In genomic region chr3:71392277-71392676, GRCh38 we compare ENCODE assay signal across 9 cellular contexts.
A peak's percentile ranks its signal among the peaks of the same experiment; 100 is the strongest.
DNase-seq lines count a peak whose midpoint lies in the region; ATAC-seq, FAIRE-seq and TF ChIP-seq lines count a peak whose summit lies in the region.
"Had no signal": no experiment of that assay in that cellular context is flagged by ENCODE, and none has a peak within 500 bp of the region (broad histone marks: within the 10 kb centered on the region; RNA-seq: fewer than 3 reads in every experiment).

No MANE protein-coding gene starts in this region.

- H3K4me3 ChIP-seq in K562 (no peak overlapping the region), left ventricle myocardium inferior (no peak overlapping the region), gastrocnemius medialis (no peak overlapping the region)

- CTCF ChIA-PET in K562 (lab: Yijun Ruan, JAX; ENCODE audit: low intra/inter-chr PET ratio): no interaction called here

- TF ChIP-seq EP300 in K562 (IDR thresholded peaks at IDR 0.05; ENCODE audit: low read length): no peak

- intact Hi-C loops in K562 (cut with micrococcal nuclease): loop anchor here (10.0 kb wide), 1 partner anchor 147 kb away; no protein-coding TSS in a partner anchor
- intact Hi-C loops in left ventricle myocardium inferior (cut with micrococcal nuclease): loop anchor here (10.0 kb wide), 1 partner anchor 193 kb away; the partner anchor contains the start of gene FOXP1
- intact Hi-C loops in gastrocnemius medialis (cut with DNase I; ENCODE audit: low total_unique reads): loop anchor here (10.0 kb wide), 2 partner anchors 327 to 387 kb away; no protein-coding TSS in a partner anchor

- H3K9me3 ChIP-seq in K562 (replicated peaks; ENCODE audit: control insufficient read depth, insufficient read depth, low read depth, low read length) (no peaks in the 10 kb centered on the region), left ventricle myocardium inferior (replicated peaks) (no peaks in the 10 kb centered on the region), gastrocnemius medialis (no peaks in the 10 kb centered on the region)

- TF ChIP-seq POLR2A in K562 (conservative IDR thresholded peaks at IDR 0.05): no peak
- no peak for TF ChIP-seq POLR2A in gastrocnemius medialis (IDR thresholded peaks at IDR 0.05)

- no peaks in the 10 kb centered on the region for H3K9me1 ChIP-seq in K562 (ENCODE audit: control insufficient read depth, insufficient read depth, low read length)

- DNase-seq in GM18507 (ENCODE audit: extremely low spot score, insufficient read length, low read depth): no peak
- no peak for DNase-seq in K562 (ENCODE audit: extremely low read depth in 1 of 4, low spot score in 3 of 4)
- DNase-seq in left ventricle myocardium inferior: no peak
- no peak for DNase-seq in gastrocnemius medialis
- no peak for DNase-seq in retina
- no peak for DNase-seq in omental fat pad (ENCODE audit: low spot score)
- DNase-seq: NCI-H69 had no signal

- POLR2A ChIA-PET in K562 (lab: Yijun Ruan, JAX): interaction anchor here (1.2 kb wide), 1 partner anchor 18 kb away, joined by 3 read pairs; no protein-coding TSS in a partner anchor

- WGBS in K562 (ENCODE audit: insufficient coverage, low coverage, missing lambda C conversion rate): 14% methylated on average over 3 of the region's 3 CpGs

- no TSS peak for BruUV-seq in K562 (replicated peaks; lab: Mats Ljungman, UMichigan)

- no peak overlapping the region for H3K4me2 ChIP-seq in K562 (ENCODE audit: insufficient read depth, low read length)

- no peak for TF ChIP-seq RAD21 in K562 (CRISPR knock-in tag; conservative IDR thresholded peaks at IDR 0.05 in 1 of 2, IDR thresholded peaks at IDR 0.05 in 1 of 2)

- FAIRE-seq in GM18507 (lab: Jason Lieb, UNC) (peak; percentile 93), K562 (lab: Jason Lieb, UNC) (no peak)

- H3K36me3 ChIP-seq in K562 (ENCODE audit: control insufficient read depth, insufficient read depth, low read length) (no peaks in the 10 kb centered on the region), left ventricle myocardium inferior (no peaks in the 10 kb centered on the region), gastrocnemius medialis (no peaks in the 10 kb centered on the region)

- ATAC-seq in GM21526 (IDR thresholded peaks at IDR 0.05; ENCODE audit: low FRiP score, unreplicated experiment) (peak; percentile 77), HG03460 (IDR thresholded peaks at IDR 0.05; ENCODE audit: unreplicated experiment) (peak; percentile 76), K562 (no peak), gastrocnemius medialis (no peak), omental fat pad (ENCODE audit: low FRiP score) (no peak)

- 0 out of 2 replicates have a peak overlapping the region, but pooled peaks have one; percentile 38 for H2AFZ ChIP-seq in K562 (ENCODE audit: low read depth, low read length)

- peak overlapping the region in 1 of 2 experiments; percentile 5; a peak in 1 of 4 replicates for H3K9ac ChIP-seq in K562 (ENCODE audit: insufficient read depth in 1 of 2, low read depth in 2 of 2, low read length in 2 of 2)

- no peaks in the 10 kb centered on the region for H3K27me3 ChIP-seq in K562 (ENCODE audit: control insufficient read depth in 2 of 2, insufficient read depth in 2 of 2, low read length in 2 of 2)
- H3K27me3 ChIP-seq in left ventricle myocardium inferior (ENCODE audit: low read depth): no peaks in the 10 kb centered on the region
- H3K27me3 ChIP-seq in gastrocnemius medialis: no peaks in the 10 kb centered on the region

- no peaks in the 10 kb centered on the region for H4K20me1 ChIP-seq in K562 (replicated peaks; ENCODE audit: control insufficient read depth, insufficient read depth, low read length)

- no peaks in the 10 kb centered on the region; the same call in 1 of the 3 replicates for H3K79me2 ChIP-seq in K562 (ENCODE audit: control insufficient read depth, insufficient read depth, low read length)

- in situ Hi-C loops in K562 (cut with MboI): no loop called here
- in situ Hi-C loops in gastrocnemius medialis (cut with MboI; ENCODE audit: low sequenced_read_pairs in 4 of 4): no loop called here

- peak overlapping the region; percentile 24; the same call in 1 of the 3 replicates for H3K27ac ChIP-seq in K562 (ENCODE audit: extremely low read depth, low read depth, low read length)
- no peak overlapping the region for H3K27ac ChIP-seq in left ventricle myocardium inferior (replicated peaks)
- no peak overlapping the region for H3K27ac ChIP-seq in gastrocnemius medialis

- TF ChIP-seq CTCF in K562 (IDR thresholded peaks at IDR 0.05 in 2 of 3, conservative IDR thresholded peaks at IDR 0.05 in 1 of 3; ENCODE audit: insufficient read depth in 2 of 3, low read depth in 1 of 3, low read length in 3 of 3): no peak
- no peak for TF ChIP-seq CTCF in left ventricle myocardium inferior (IDR thresholded peaks at IDR 0.05; ENCODE audit: borderline replicate concordance)
- TF ChIP-seq CTCF in gastrocnemius medialis (IDR thresholded peaks at IDR 0.05 in 4 of 5, conservative IDR thresholded peaks at IDR 0.05 in 1 of 5): no peak
- TF ChIP-seq CTCF in omental fat pad (IDR thresholded peaks at IDR 0.05): no peak

- peaks cover 4 to 43% of the 10 kb centered on the region in 2 experiments; a peak in 4 of 5 replicates for H3K4me1 ChIP-seq in K562 (replicated peaks in 1 of 2; ENCODE audit: control insufficient read depth in 2 of 2, insufficient read depth in 2 of 2, low read length in 2 of 2)
- peaks cover 46% of the 10 kb centered on the region for H3K4me1 ChIP-seq in left ventricle myocardium inferior
- peaks cover 20 to 22% of the 10 kb centered on the region in 2 donors for H3K4me1 ChIP-seq in gastrocnemius medialis

TF ChIP-seq in K562, 482 proteins besides CTCF, POLR2A, EP300 and RAD21 (continues in another document):
- TF ChIP-seq ZNF316 (IDR thresholded peaks at IDR 0.05): peak; percentile 93
- TF ChIP-seq C11orf30 (IDR thresholded peaks at IDR 0.05; ENCODE audit: low read depth): peak; percentile 92
- TF ChIP-seq RFX1 (IDR thresholded peaks at IDR 0.05): peak; percentile 21; the same call in 1 of the 2 replicates
- no peak for TF ChIP-seq TRIM25 (IDR thresholded peaks at IDR 0.05; ENCODE audit: borderline replicate concordance)
- TF ChIP-seq CEBPZ (IDR thresholded peaks at IDR 0.05; ENCODE audit: borderline replicate concordance, low read depth, low read length): no peak
- no peak for TF ChIP-seq KLF13 (tag; IDR thresholded peaks at IDR 0.05; ENCODE audit: borderline replicate concordance, low read depth)
- TF ChIP-seq MAFF (IDR thresholded peaks at IDR 0.05; ENCODE audit: low read length): peak; percentile 75
- TF ChIP-seq, protein P1, sequence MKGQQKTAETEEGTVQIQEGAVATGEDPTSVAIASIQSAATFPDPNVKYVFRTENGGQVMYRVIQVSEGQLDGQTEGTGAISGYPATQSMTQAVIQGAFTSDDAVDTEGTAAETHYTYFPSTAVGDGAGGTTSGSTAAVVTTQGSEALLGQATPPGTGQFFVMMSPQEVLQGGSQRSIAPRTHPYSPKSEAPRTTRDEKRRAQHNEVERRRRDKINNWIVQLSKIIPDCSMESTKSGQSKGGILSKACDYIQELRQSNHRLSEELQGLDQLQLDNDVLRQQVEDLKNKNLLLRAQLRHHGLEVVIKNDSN (CRISPR knock-in tag; IDR thresholded peaks at IDR 0.05): no peak
- no peak for TF ChIP-seq CTBP1 (IDR thresholded peaks at IDR 0.05; ENCODE audit: borderline replicate concordance)
- TF ChIP-seq MAFG (tag; conservative IDR thresholded peaks at IDR 0.05): peak; percentile 79

Comparison
In these comparisons a context has a peak if more than half of its experiments do, and no peak if none do; other contexts are left out.
1. ATAC-seq: peak in GM21526 (single experiment) and HG03460 (single experiment); none in K562 (single experiment), gastrocnemius medialis (0 of 2) and omental fat pad (single experiment).